In the genomic region with DNA sequence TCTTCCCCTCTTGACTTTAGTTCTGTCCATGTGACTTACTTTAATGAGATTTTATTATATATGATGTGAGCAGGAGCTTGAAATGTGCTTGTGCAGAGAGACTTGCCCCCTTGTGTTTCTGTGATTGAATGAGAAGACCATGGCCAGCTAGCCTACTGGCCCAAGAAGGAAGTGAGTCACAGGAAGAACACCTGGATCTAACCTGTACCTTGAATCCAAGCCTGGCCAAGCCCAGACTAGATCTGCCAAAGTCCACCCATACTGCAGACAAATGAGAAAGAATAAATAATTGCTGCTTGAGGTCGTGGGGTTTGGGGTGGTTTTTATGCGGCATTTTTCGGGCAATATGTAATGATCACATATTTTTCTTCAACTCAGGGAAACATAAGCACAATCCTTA, we compare ENCODE assay signal across 2 cellular contexts.
TF ChIP-seq lines count a peak whose summit lies in the region.

No MANE protein-coding gene starts in this region.

TF ChIP-seq in HepG2, 621 proteins besides CTCF, POLR2A, EP300 and RAD21:
- TF ChIP-seq SKI (IDR thresholded peaks at IDR 0.05; ENCODE audit: partially characterized antibody) (no peak), ZNF547 (CRISPR knock-in tag; IDR thresholded peaks at IDR 0.05) (no peak), FOXO1 (CRISPR knock-in tag; IDR thresholded peaks at IDR 0.05) (no peak), ATM (IDR thresholded peaks at IDR 0.05; ENCODE audit: borderline replicate concordance) (no peak), ZNF556 (CRISPR knock-in tag; IDR thresholded peaks at IDR 0.05; ENCODE audit: borderline replicate concordance) (no peak), FOSL2 (CRISPR knock-in tag; IDR thresholded peaks at IDR 0.05) (peak; percentile 53), GABPA (IDR thresholded peaks at IDR 0.05; ENCODE audit: low read depth, low read length) (no peak), GABPA (CRISPR knock-in tag; IDR thresholded peaks at IDR 0.05; ENCODE audit: low read depth) (0 out of 2 replicates have a peak, but pooled peaks have one; percentile 10), ISX (CRISPR knock-in tag; conservative IDR thresholded peaks at IDR 0.05) (no peak)
- TF ChIP-seq, protein P1, sequence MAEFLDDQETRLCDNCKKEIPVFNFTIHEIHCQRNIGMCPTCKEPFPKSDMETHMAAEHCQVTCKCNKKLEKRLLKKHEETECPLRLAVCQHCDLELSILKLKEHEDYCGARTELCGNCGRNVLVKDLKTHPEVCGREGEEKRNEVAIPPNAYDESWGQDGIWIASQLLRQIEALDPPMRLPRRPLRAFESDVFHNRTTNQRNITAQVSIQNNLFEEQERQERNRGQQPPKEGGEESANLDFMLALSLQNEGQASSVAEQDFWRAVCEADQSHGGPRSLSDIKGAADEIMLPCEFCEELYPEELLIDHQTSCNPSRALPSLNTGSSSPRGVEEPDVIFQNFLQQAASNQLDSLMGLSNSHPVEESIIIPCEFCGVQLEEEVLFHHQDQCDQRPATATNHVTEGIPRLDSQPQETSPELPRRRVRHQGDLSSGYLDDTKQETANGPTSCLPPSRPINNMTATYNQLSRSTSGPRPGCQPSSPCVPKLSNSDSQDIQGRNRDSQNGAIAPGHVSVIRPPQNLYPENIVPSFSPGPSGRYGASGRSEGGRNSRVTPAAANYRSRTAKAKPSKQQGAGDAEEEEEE (CRISPR knock-in tag; IDR thresholded peaks at IDR 0.05; ENCODE audit: borderline replicate concordance) = no peak

TF ChIP-seq in WTC11, 78 proteins besides CTCF, POLR2A, EP300 and RAD21:
- TF ChIP-seq TEAD4 (CRISPR knock-in tag; IDR thresholded peaks at IDR 0.05) = no peak
